ENCODE assay signal across 13 cellular contexts in genomic region chr18:75854174-75854573, GRCh38.
DNase-seq lines count a peak whose midpoint lies in the region; ATAC-seq and TF ChIP-seq lines count a peak whose summit lies in the region.
"Had no signal": no experiment of that assay in that cellular context is flagged by ENCODE, and none has a peak within 500 bp of the region (broad histone marks: within the 10 kb centered on the region; RNA-seq: fewer than 3 reads in every experiment).

No MANE protein-coding gene starts in this region.

- H3K36me3 ChIP-seq in gastrocnemius medialis, result no peaks in the 10 kb centered on the region

- H3K27ac ChIP-seq in gastrocnemius medialis (no peak overlapping the region), dorsolateral prefrontal cortex (no peak overlapping the region)

- no peaks in the 10 kb centered on the region for H3K9me3 ChIP-seq in gastrocnemius medialis

- H3K27me3 Mint-ChIP-seq in activated CD8-positive, alpha-beta T cell treated with anti-CD3 and anti-CD28 coated beads, Interleukin-2, amount 10 ng/mL, durations not matched to agents 7 days and 5 days (ENCODE audit: low read depth), result no peaks in the 10 kb centered on the region
- H3K27me3 Mint-ChIP-seq in osteocyte (ENCODE audit: unreplicated experiment), result no peaks in the 10 kb centered on the region
- H3K27me3 Mint-ChIP-seq: activated CD8-positive, alpha-beta memory T cell treated with anti-CD3 and anti-CD28 coated beads, Interleukin-2, amount 10 ng/mL, durations not matched to agents 7 days and 5 days had no signal

- H3K4me1 ChIP-seq in gastrocnemius medialis, result no peaks in the 10 kb centered on the region

- intact Hi-C loops in gastrocnemius medialis (cut with DNase I; ENCODE audit: low total_unique reads) (no loop called here), dorsolateral prefrontal cortex (cut with DNase I) (no loop called here)

- no peak overlapping the region for H3K4me3 ChIP-seq in gastrocnemius medialis
- H3K4me3 ChIP-seq in dorsolateral prefrontal cortex, result no peak overlapping the region

- TF ChIP-seq EP300 in Ishikawa (IDR thresholded peaks at IDR 0.05; ENCODE audit: borderline replicate concordance), result no peak

- TF ChIP-seq POLR2A in gastrocnemius medialis (IDR thresholded peaks at IDR 0.05), result no peak

- POLR2A ChIA-PET in activated CD8-positive, alpha-beta T cell treated with anti-CD3 and anti-CD28 coated beads, Interleukin-2, amount 10 ng/mL, durations not matched to agents 7 days and 5 days (lab: Charles Lee), result no interaction called here

- no peaks in the 10 kb centered on the region for H3K36me3 Mint-ChIP-seq in activated CD8-positive, alpha-beta T cell treated with anti-CD3 and anti-CD28 coated beads, Interleukin-2, amount 10 ng/mL, durations not matched to agents 7 days and 5 days (ENCODE audit: low read depth)
- no peaks in the 10 kb centered on the region for H3K36me3 Mint-ChIP-seq in osteocyte (ENCODE audit: unreplicated experiment)
- H3K36me3 Mint-ChIP-seq: activated CD8-positive, alpha-beta memory T cell treated with anti-CD3 and anti-CD28 coated beads, Interleukin-2, amount 10 ng/mL, durations not matched to agents 7 days and 5 days had no signal

- no peak overlapping the region for H3K4me3 Mint-ChIP-seq in activated CD8-positive, alpha-beta T cell treated with anti-CD3 and anti-CD28 coated beads, Interleukin-2, amount 10 ng/mL, durations not matched to agents 7 days and 5 days
- H3K4me3 Mint-ChIP-seq in osteocyte (ENCODE audit: unreplicated experiment), result no peak overlapping the region
- H3K4me3 Mint-ChIP-seq: activated CD8-positive, alpha-beta memory T cell treated with anti-CD3 and anti-CD28 coated beads, Interleukin-2, amount 10 ng/mL, durations not matched to agents 7 days and 5 days had no signal

- H3K27ac Mint-ChIP-seq in activated CD8-positive, alpha-beta T cell treated with anti-CD3 and anti-CD28 coated beads, Interleukin-2, amount 10 ng/mL, durations not matched to agents 7 days and 5 days, result no peak overlapping the region
- H3K27ac Mint-ChIP-seq in osteocyte (ENCODE audit: unreplicated experiment), result no peak overlapping the region
- H3K27ac Mint-ChIP-seq: activated CD8-positive, alpha-beta memory T cell treated with anti-CD3 and anti-CD28 coated beads, Interleukin-2, amount 10 ng/mL, durations not matched to agents 7 days and 5 days had no signal

- no peak for TF ChIP-seq CTCF in osteocyte (IDR thresholded peaks at IDR 0.05)
- TF ChIP-seq CTCF in gastrocnemius medialis (IDR thresholded peaks at IDR 0.05 in 4 of 5, conservative IDR thresholded peaks at IDR 0.05 in 1 of 5), result no peak
- TF ChIP-seq CTCF in dorsolateral prefrontal cortex (IDR thresholded peaks at IDR 0.05 in 54 of 56, conservative IDR thresholded peaks at IDR 0.05 in 2 of 56; ENCODE audit: low read depth in 1 of 56, partially characterized antibody in 56 of 56), result peak in 20 of 56 donors; percentile 7 to 32 (median 19)

- H3K27me3 ChIP-seq in gastrocnemius medialis, result no peaks in the 10 kb centered on the region
- peaks cover 0 to 3% (median 0%) of the 10 kb centered on the region in 45 donors for H3K27me3 ChIP-seq in dorsolateral prefrontal cortex

- peak; percentile 34 for TF ChIP-seq RAD21 in Ishikawa (IDR thresholded peaks at IDR 0.05; ENCODE audit: low read depth)

- in situ Hi-C loops in gastrocnemius medialis (cut with MboI; ENCODE audit: low sequenced_read_pairs in 4 of 4), result no loop called here

- ATAC-seq in activated CD8-positive, alpha-beta T cell treated with anti-CD3 and anti-CD28 coated beads, Interleukin-2, amount 10 ng/mL, durations not matched to agents 7 days and 5 days, result no peak
- ATAC-seq in gastrocnemius medialis, result no peak
- ATAC-seq: activated CD8-positive, alpha-beta memory T cell treated with anti-CD3 and anti-CD28 coated beads, Interleukin-2, amount 10 ng/mL, durations not matched to agents 7 days and 5 days; left lobe of liver had no signal

- no peaks in the 10 kb centered on the region for H3K4me1 Mint-ChIP-seq in activated CD8-positive, alpha-beta T cell treated with anti-CD3 and anti-CD28 coated beads, Interleukin-2, amount 10 ng/mL, durations not matched to agents 7 days and 5 days (ENCODE audit: low read depth)
- no peaks in the 10 kb centered on the region for H3K4me1 Mint-ChIP-seq in osteocyte (ENCODE audit: unreplicated experiment)
- H3K4me1 Mint-ChIP-seq: activated CD8-positive, alpha-beta memory T cell treated with anti-CD3 and anti-CD28 coated beads, Interleukin-2, amount 10 ng/mL, durations not matched to agents 7 days and 5 days had no signal

- CTCF ChIA-PET in activated CD8-positive, alpha-beta T cell treated with anti-CD3 and anti-CD28 coated beads, Interleukin-2, amount 10 ng/mL, durations not matched to agents 7 days and 5 days (lab: Charles Lee), result no interaction called here

- peak; percentile 15 for DNase-seq in SKM-1 treated with dmso at 0.1 percent for 144 hours (lab: John Stamatoyannopoulos, UW; ENCODE audit: unreplicated experiment)
- no peak for DNase-seq in SKM-1 (lab: John Stamatoyannopoulos, UW; ENCODE audit: unreplicated experiment)
- peak; percentile 22 for DNase-seq in activated CD8-positive, alpha-beta T cell treated with anti-CD3 and anti-CD28 coated beads, Interleukin-2, amount 10 ng/mL, durations not matched to agents 7 days and 5 days
- peak; percentile 53 for DNase-seq in osteocyte (ENCODE audit: extremely low spot score, unreplicated experiment)
- no peak for DNase-seq in gastrocnemius medialis
- DNase-seq in HPDE6-E6E7 (ENCODE audit: extremely low spot score), result no peak
- no peak for DNase-seq in dorsolateral prefrontal cortex
- DNase-seq: activated CD8-positive, alpha-beta memory T cell treated with anti-CD3 and anti-CD28 coated beads, Interleukin-2, amount 10 ng/mL, durations not matched to agents 7 days and 5 days; C1 segment of cervical spinal cord; effector CD8-positive, alpha-beta T cell; NCI-H524 treated with DMSO at 0.1 percent for 48 hours had no signal

- peaks cover 5% of the 10 kb centered on the region for H3K9me3 Mint-ChIP-seq in activated CD8-positive, alpha-beta T cell treated with anti-CD3 and anti-CD28 coated beads, Interleukin-2, amount 10 ng/mL, durations not matched to agents 7 days and 5 days (ENCODE audit: insufficient read depth)
- peaks cover 25% of the 10 kb centered on the region for H3K9me3 Mint-ChIP-seq in osteocyte (ENCODE audit: unreplicated experiment)

TF ChIP-seq in Ishikawa, 13 proteins besides CTCF, POLR2A, EP300 and RAD21:
- TF ChIP-seq EGR1 (IDR thresholded peaks at IDR 0.05) (no peak), TEAD4 (IDR thresholded peaks at IDR 0.05) (no peak), TCF12 (IDR thresholded peaks at IDR 0.05; ENCODE audit: low read depth) (no peak), NFIC (IDR thresholded peaks at IDR 0.05) (no peak), ZBTB7A (IDR thresholded peaks at IDR 0.05; ENCODE audit: low read depth) (no peak), FOXM1 (IDR thresholded peaks at IDR 0.05; ENCODE audit: borderline replicate concordance, low read depth) (no peak), USF1 (IDR thresholded peaks at IDR 0.05) (no peak), REST (IDR thresholded peaks at IDR 0.05; ENCODE audit: low read depth) (no peak), CREB1 (IDR thresholded peaks at IDR 0.05; ENCODE audit: low read depth) (no peak), YY1 (IDR thresholded peaks at IDR 0.05; ENCODE audit: low read depth) (no peak), CEBPB (IDR thresholded peaks at IDR 0.05) (no peak), TAF1 (IDR thresholded peaks at IDR 0.05; ENCODE audit: low read depth) (no peak), MAX (IDR thresholded peaks at IDR 0.05) (no peak)

Comparison
In these comparisons a context has a peak if more than half of its experiments do, and no peak if none do; other contexts are left out.
1. DNase-seq: peak in SKM-1 treated with dmso at 0.1 percent for 144 hours (single experiment), activated CD8-positive, alpha-beta T cell treated with anti-CD3 and anti-CD28 coated beads, Interleukin-2, amount 10 ng/mL, durations not matched to agents 7 days and 5 days (single experiment) and osteocyte (single experiment); none in SKM-1 (single experiment), gastrocnemius medialis (0 of 2), HPDE6-E6E7 (single experiment) and dorsolateral prefrontal cortex (0 of 10).